Comparison of ENCODE assay signal across 1 cellular context in genomic region chr6:31179896-31180295, GRCh38.
TF ChIP-seq lines count a peak whose summit lies in the region.

No MANE protein-coding gene starts in this region.

TF ChIP-seq in GM12878, 131 proteins besides CTCF, POLR2A, EP300 and RAD21:
- TF ChIP-seq EED (IDR thresholded peaks at IDR 0.05; ENCODE audit: low read depth) (no peak), SKIL (IDR thresholded peaks at IDR 0.05; ENCODE audit: low read depth, poor library complexity, severe bottlenecking) (no peak), RB1 (IDR thresholded peaks at IDR 0.05; ENCODE audit: borderline replicate concordance) (no peak), ATF2 (IDR thresholded peaks at IDR 0.05; ENCODE audit: low read length) (no peak), CHD2 (IDR thresholded peaks at IDR 0.05; ENCODE audit: borderline replicate concordance, low read depth, low read length) (no peak), SREBF2 (IDR thresholded peaks at IDR 0.05; ENCODE audit: low read length) (no peak), CHD1 (IDR thresholded peaks at IDR 0.05; ENCODE audit: low read depth, low read length) (no peak), ZNF207 (IDR thresholded peaks at IDR 0.05; ENCODE audit: borderline replicate concordance) (no peak), ATF3 (IDR thresholded peaks at IDR 0.05; ENCODE audit: borderline replicate concordance, extremely low read depth, low read depth, low read length) (no peak), IKZF2 (IDR thresholded peaks at IDR 0.05) (no peak), NFXL1 (IDR thresholded peaks at IDR 0.05; ENCODE audit: borderline replicate concordance) (no peak), HDAC2 (IDR thresholded peaks at IDR 0.05) (no peak), TARDBP (IDR thresholded peaks at IDR 0.05; ENCODE audit: borderline replicate concordance) (no peak), RELB (IDR thresholded peaks at IDR 0.05; ENCODE audit: low read depth) (no peak), RELA (IDR thresholded peaks at IDR 0.05; ENCODE audit: borderline replicate concordance, partially characterized antibody) (no peak)
